Comparison of ENCODE assay signal across 9 cellular contexts in the genomic region with DNA sequence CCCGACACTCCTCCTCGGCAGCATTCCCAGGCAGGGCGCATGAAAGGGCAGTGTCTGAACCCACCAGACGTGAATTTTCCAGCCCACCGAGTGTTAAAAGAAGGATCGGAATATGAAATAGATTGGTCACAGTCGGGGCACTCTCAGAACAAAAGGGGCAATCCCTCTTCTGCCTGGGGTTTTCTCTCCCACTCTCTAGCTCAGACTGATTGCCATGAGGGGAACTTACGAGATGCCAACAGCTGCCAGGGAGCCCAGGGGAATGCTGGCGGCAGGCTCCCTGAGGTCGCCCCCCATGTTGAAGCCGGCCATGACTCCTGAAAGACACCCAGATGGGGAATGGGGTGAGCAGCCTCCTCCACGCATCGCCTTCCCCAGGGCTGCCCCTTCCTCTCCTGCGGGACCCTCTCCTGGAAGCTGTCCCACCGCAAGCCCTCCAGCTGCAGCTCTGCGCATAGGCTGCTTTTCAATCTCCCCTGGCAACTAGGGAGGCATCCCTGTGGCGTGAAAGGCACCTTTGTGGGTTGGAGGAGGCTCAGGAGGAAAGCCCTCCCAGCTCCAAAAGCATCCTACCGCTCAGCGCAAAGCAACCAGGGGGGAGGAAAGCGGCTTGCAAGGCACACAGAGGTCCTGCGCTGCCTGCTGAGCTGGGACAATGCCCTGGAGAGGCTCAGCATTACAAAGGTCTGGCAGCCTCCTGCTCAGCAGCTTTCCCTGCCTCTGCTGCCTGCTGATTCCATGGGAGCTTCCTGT.
DNase-seq lines count a peak whose midpoint lies in the region; ATAC-seq, FAIRE-seq and TF ChIP-seq lines count a peak whose summit lies in the region.
"Had no signal": no experiment of that assay in that cellular context is flagged by ENCODE, and none has a peak within 500 bp of the region (broad histone marks: within the 10 kb centered on the region; RNA-seq: fewer than 3 reads in every experiment).

No MANE protein-coding gene starts in this region.

- peaks cover 9% of the 10 kb centered on the region for H3K9me3 Mint-ChIP-seq in nephron progenitor cell

- peaks cover 49% of the 10 kb centered on the region for H3K4me1 Mint-ChIP-seq in nephron progenitor cell

- H3K4me3 Mint-ChIP-seq in nephron progenitor cell: peak overlapping the region; percentile 76

- no peak overlapping the region for H3K9ac ChIP-seq in BLaER1

- peaks cover 13% of the 10 kb centered on the region for H3K9me3 ChIP-seq in BLaER1

- H3K4me3 ChIP-seq in BLaER1: no peak overlapping the region

- H3K4me2 ChIP-seq in BLaER1: peak overlapping the region; percentile 79

- peaks cover 49% of the 10 kb centered on the region for H3K27me3 Mint-ChIP-seq in nephron progenitor cell (ENCODE audit: low read depth, poor library complexity)

- no peak for FAIRE-seq in RCC 7860 (lab: Jason Lieb, UNC)

- no peaks in the 10 kb centered on the region for H3K27me3 ChIP-seq in BLaER1

- H3K27ac Mint-ChIP-seq in nephron progenitor cell: no peak overlapping the region

- TF ChIP-seq CTCF in nephron progenitor cell (IDR thresholded peaks at IDR 0.05): no peak

- DNase-seq in ecto neural progenitor cell (ENCODE audit: low spot score) (peak; percentile 83), nephron progenitor cell (peak; percentile 30), Kasumi-1 (lab: John Stamatoyannopoulos, UW) (no peak), RCC 7860 (ENCODE audit: low spot score) (no peak)
- DNase-seq: stimulated activated CD4-positive, alpha-beta T cell treated with anti-CD3 and anti-CD28 coated beads, Interleukin-2, amount 100 ng/mL, for 48 hours had no signal

- H3K36me3 ChIP-seq in BLaER1: no peaks in the 10 kb centered on the region

- no peaks in the 10 kb centered on the region for H4K20me1 ChIP-seq in BLaER1

- H3K36me3 Mint-ChIP-seq in nephron progenitor cell (ENCODE audit: low read depth): peaks cover 4% of the 10 kb centered on the region

- ATAC-seq in HG03342 (IDR thresholded peaks at IDR 0.05; ENCODE audit: unreplicated experiment) (peak; percentile 26), GM18861 (IDR thresholded peaks at IDR 0.05; ENCODE audit: unreplicated experiment) (no peak), GM18520 (IDR thresholded peaks at IDR 0.05; ENCODE audit: unreplicated experiment) (no peak)

- H3K4me1 ChIP-seq in BLaER1: peaks cover 46% of the 10 kb centered on the region

- H3K27ac ChIP-seq in BLaER1: no peak overlapping the region

Comparison
In these comparisons a context has a peak if more than half of its experiments do, and no peak if none do; other contexts are left out.
1. DNase-seq: peak in ecto neural progenitor cell (single experiment) and nephron progenitor cell (single experiment); none in Kasumi-1 (0 of 2) and RCC 7860 (single experiment).